Comparison of ENCODE assay signal across 24 cellular contexts in the genomic region with DNA sequence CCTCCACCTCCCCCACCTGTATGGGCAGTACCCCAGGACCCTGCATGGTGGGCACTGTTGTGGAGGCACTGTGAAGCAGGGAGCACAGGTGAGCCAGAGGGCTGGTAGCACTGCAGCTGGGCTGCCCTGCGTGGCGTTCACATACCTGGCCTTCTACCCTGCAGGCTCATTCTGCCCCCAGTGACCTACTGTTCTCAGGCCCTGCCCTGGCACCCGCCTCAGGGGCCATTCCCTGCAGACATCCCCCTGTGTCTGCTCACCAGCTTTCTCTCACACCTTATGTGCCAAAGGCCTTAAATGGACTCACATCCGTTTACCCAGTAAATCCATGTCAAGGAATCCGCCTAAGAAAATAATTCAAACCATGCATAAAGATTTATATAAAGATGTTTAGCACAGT.
A peak's percentile ranks its signal among the peaks of the same experiment; 100 is the strongest.
DNase-seq lines count a peak whose midpoint lies in the region; FAIRE-seq and TF ChIP-seq lines count a peak whose summit lies in the region.
"Had no signal": no experiment of that assay in that cellular context is flagged by ENCODE, and none has a peak within 500 bp of the region (broad histone marks: within the 10 kb centered on the region; RNA-seq: fewer than 3 reads in every experiment).

No MANE protein-coding gene starts in this region.

- H3K36me3 ChIP-seq in H1 (ENCODE audit: control insufficient read depth in 2 of 4, insufficient read depth in 4 of 4, low read length in 3 of 4) (peaks cover 0 to 4% (median 0%) of the 10 kb centered on the region in 4 experiments; a peak in 1 of 8 replicates), neuronal stem cell (replicated peaks in 1 of 2; ENCODE audit: control insufficient read depth in 2 of 2, insufficient read depth in 2 of 2, low read length in 2 of 2) (peaks cover 0 to 4% of the 10 kb centered on the region in 2 donors), thyroid gland (peaks cover 0 to 3% of the 10 kb centered on the region in 2 donors)
- H3K36me3 ChIP-seq: BE2C had no signal

- H3K23ac ChIP-seq in H1 (ENCODE audit: insufficient read length) (no peak overlapping the region), neuronal stem cell (ENCODE audit: low read depth, low read length, poor library complexity) (no peak overlapping the region)

- no peaks in the 10 kb centered on the region for H3K27me3 ChIP-seq in H1 (replicated peaks in 1 of 4; ENCODE audit: control insufficient read depth in 3 of 4, extremely low read depth in 1 of 4, insufficient read depth in 3 of 4, low read length in 3 of 4)
- no peaks in the 10 kb centered on the region for H3K27me3 ChIP-seq in neuronal stem cell (ENCODE audit: control insufficient read depth in 3 of 3, insufficient read depth in 3 of 3, low read depth in 1 of 3, low read length in 3 of 3)
- no peaks in the 10 kb centered on the region for H3K27me3 ChIP-seq in thyroid gland
- H3K27me3 ChIP-seq: BE2C, BLaER1 had no signal

- no peak overlapping the region for H4K91ac ChIP-seq in H1 (replicated peaks; ENCODE audit: insufficient read length, low read length)
- H4K91ac ChIP-seq in neuronal stem cell (ENCODE audit: low read depth, low read length, poor library complexity) = no peak overlapping the region

- no peak for TF ChIP-seq EP300 in H1 (IDR thresholded peaks at IDR 0.05; ENCODE audit: borderline replicate concordance in 1 of 2, low read depth in 2 of 2, low read length in 2 of 2)

- POLR2A ChIA-PET in H1 (lab: Charles Lee; ENCODE audit: partially characterized antibody) = interaction anchor here (0.9 kb wide), 1 partner anchor 302 kb away, joined by 3 read pairs; no protein-coding TSS in a partner anchor

- H2BK20ac ChIP-seq in H1 (ENCODE audit: low read length) = no peak overlapping the region

- H3K4ac ChIP-seq in H1 (replicated peaks; ENCODE audit: insufficient read length, low read depth, low read length) = no peak overlapping the region
- H3K4ac ChIP-seq in neuronal stem cell (ENCODE audit: low read length) = no peak overlapping the region

- H2BK120ac ChIP-seq in H1 (replicated peaks; ENCODE audit: low read depth, low read length) (no peak overlapping the region), neuronal stem cell (ENCODE audit: low read depth, low read length) (no peak overlapping the region)

- H2AFZ ChIP-seq in H1 (ENCODE audit: low read length) (no peak overlapping the region), neuronal stem cell (ENCODE audit: low read length) (no peak overlapping the region)

- H4K20me1 ChIP-seq in H1 (replicated peaks in 1 of 2; ENCODE audit: control insufficient read depth in 1 of 2, insufficient read depth in 2 of 2, low read length in 2 of 2) = peaks cover 0 to 1% of the 10 kb centered on the region in 2 experiments
- H4K20me1 ChIP-seq: BLaER1 had no signal

- no peak for TF ChIP-seq POLR2A in H1 (IDR thresholded peaks at IDR 0.05; ENCODE audit: control extremely low read depth in 1 of 2, low read depth in 2 of 2, low read length in 2 of 2)
- TF ChIP-seq POLR2A in thyroid gland (IDR thresholded peaks at IDR 0.05) = no peak

- H3K79me1 ChIP-seq in H1 (ENCODE audit: low read depth, low read length) (no peaks in the 10 kb centered on the region), neuronal stem cell (ENCODE audit: low read depth, low read length) (no peaks in the 10 kb centered on the region)

- no peak overlapping the region for H3K4me2 ChIP-seq in H1 (ENCODE audit: insufficient read depth in 1 of 2, low read depth in 2 of 2, low read length in 2 of 2)
- no peak overlapping the region for H3K4me2 ChIP-seq in neuronal stem cell (ENCODE audit: insufficient read depth, low read length, poor library complexity, severe bottlenecking)
- H3K4me2 ChIP-seq: BLaER1 had no signal

- H2BK5ac ChIP-seq in H1 (ENCODE audit: low read depth, low read length) = no peak overlapping the region
- no peak overlapping the region for H2BK5ac ChIP-seq in neuronal stem cell (ENCODE audit: low read length)

- H3K9me3 ChIP-seq in H1 (ENCODE audit: insufficient read depth in 2 of 2, low read depth in 1 of 2, low read length in 1 of 2) = no peaks in the 10 kb centered on the region
- H3K9me3 ChIP-seq in neuronal stem cell (replicated peaks in 1 of 2; ENCODE audit: control insufficient read depth in 2 of 2, insufficient read depth in 1 of 2, low read depth in 1 of 2, low read length in 2 of 2) = no peaks in the 10 kb centered on the region
- no peaks in the 10 kb centered on the region for H3K9me3 ChIP-seq in thyroid gland
- H3K9me3 ChIP-seq: BE2C, BLaER1 had no signal

- no peak overlapping the region for H2AK5ac ChIP-seq in H1 (ENCODE audit: low read depth, low read length)
- peak overlapping the region; percentile 93 for H2AK5ac ChIP-seq in neuronal stem cell (ENCODE audit: low read depth, low read length)

- no peak overlapping the region for H3K9ac ChIP-seq in H1 (replicated peaks in 1 of 4; ENCODE audit: extremely low read depth in 1 of 4, low read depth in 3 of 4, low read length in 3 of 4)
- H3K9ac ChIP-seq in neuronal stem cell (ENCODE audit: low read depth, low read length, poor library complexity) = no peak overlapping the region
- H3K9ac ChIP-seq: BLaER1 had no signal

- intact Hi-C loops in thyroid gland (cut with DNase I) = no loop called here

- no peak overlapping the region for H3K27ac ChIP-seq in H1 (ENCODE audit: low read depth, low read length)
- H3K27ac ChIP-seq in neuronal stem cell (replicated peaks; ENCODE audit: low read length) = no peak overlapping the region
- H3K27ac ChIP-seq in thyroid gland = peak overlapping the region in 2 of 3 donors; percentile 32 to 47
- H3K27ac ChIP-seq: BLaER1 had no signal

- no peak overlapping the region for H2BK12ac ChIP-seq in H1 (ENCODE audit: low read depth, low read length)
- H2BK12ac ChIP-seq in neuronal stem cell (ENCODE audit: low read length) = no peak overlapping the region

- H3K56ac ChIP-seq in H1 (replicated peaks; ENCODE audit: insufficient read length, low read depth, low read length) = no peak overlapping the region

- DNase-seq in H1 (ENCODE audit: low read depth in 1 of 2, low spot score in 2 of 2) = no peak
- no peak for DNase-seq in neuronal stem cell (ENCODE audit: low spot score)
- no peak for DNase-seq in thyroid gland
- no peak for DNase-seq in GM10266 (ENCODE audit: extremely low spot score)
- DNase-seq in NCI-H146 (lab: John Stamatoyannopoulos, UW) = no peak
- DNase-seq: 8988T; ACHN; BE2C; C1 segment of cervical spinal cord; CD4-positive, alpha-beta memory T cell; CD4-positive, CD25-positive, alpha-beta regulatory T cell; CD8-positive, alpha-beta memory T cell; COR-L47; DMS 273 treated with DMSO at 0.1 percent for 48 hours; DMS153; DMS53; DMS79; DND-41; EL; GDM1 had no signal

- FAIRE-seq in H1 (lab: Jason Lieb, UNC) = no peak
- FAIRE-seq: A204.1, GM12891, GM19239 had no signal

- TF ChIP-seq RAD21 in H1 (IDR thresholded peaks at IDR 0.05 in 1 of 2, conservative IDR thresholded peaks at IDR 0.05 in 1 of 2; ENCODE audit: low read depth in 2 of 2, low read length in 2 of 2) = no peak

- no peaks in the 10 kb centered on the region for H3K79me2 ChIP-seq in H1 (ENCODE audit: control insufficient read depth in 1 of 2, insufficient read depth in 2 of 2, low read length in 2 of 2)

- H4K5ac ChIP-seq in H1 (ENCODE audit: insufficient read length, low read depth, low read length) = no peak overlapping the region

- 0 out of 2 replicates have a peak overlapping the region, but pooled peaks have one; percentile 33 for H2BK15ac ChIP-seq in H1 (ENCODE audit: low read length)
- H2BK15ac ChIP-seq in neuronal stem cell (ENCODE audit: low read length) = no peak overlapping the region

- H3K18ac ChIP-seq in H1 (ENCODE audit: extremely low read depth, low read length) (no peak overlapping the region), neuronal stem cell (ENCODE audit: low read length) (peak overlapping the region; percentile 79)

- TF ChIP-seq CTCF in H1 (IDR thresholded peaks at IDR 0.05; ENCODE audit: control extremely low read depth in 1 of 3, insufficient read depth in 1 of 3, low read depth in 1 of 3, low read length in 3 of 3) (no peak), thyroid gland (IDR thresholded peaks at IDR 0.05) (no peak), GM10266 (IDR thresholded peaks at IDR 0.05; ENCODE audit: control insufficient read depth, insufficient read depth, low read depth, missing control alignments) (no peak)

- H3K4me1 ChIP-seq in H1 (replicated peaks in 1 of 4; ENCODE audit: control insufficient read depth in 3 of 4, insufficient read depth in 4 of 4, low read length in 3 of 4) (peaks cover 3 to 13% (median 5%) of the 10 kb centered on the region in 4 experiments), neuronal stem cell (ENCODE audit: control insufficient read depth in 2 of 2, insufficient read depth in 1 of 2, low read depth in 1 of 2, low read length in 2 of 2) (peaks cover 23 to 26% of the 10 kb centered on the region in 2 donors), thyroid gland (peaks cover 26 to 36% of the 10 kb centered on the region in 2 donors)

- no peak overlapping the region for H3K14ac ChIP-seq in H1 (ENCODE audit: insufficient read length)
- H3K14ac ChIP-seq in neuronal stem cell (ENCODE audit: low read length) = peak overlapping the region; percentile 59

- H3K23me2 ChIP-seq in H1 (ENCODE audit: low read depth, low read length) = no peaks in the 10 kb centered on the region

- CTCF ChIA-PET in H1 (lab: Charles Lee; ENCODE audit: partially characterized antibody) = interaction anchor here (0.6 to 1.1 kb wide), 5 partner anchors 10 to 1878 kb away, joined by 3 read pairs; no protein-coding TSS in a partner anchor

- H4K8ac ChIP-seq in H1 (ENCODE audit: extremely low read depth, insufficient read depth, low read length) (peak overlapping the region; percentile 12; the same call in 1 of the 2 replicates), neuronal stem cell (ENCODE audit: low read depth, low read length) (no peak overlapping the region)

- no peak overlapping the region for H3K4me3 ChIP-seq in H1 (ENCODE audit: extremely low read depth in 1 of 4, insufficient read depth in 2 of 4, low read depth in 3 of 4, low read length in 4 of 4)
- no peak overlapping the region for H3K4me3 ChIP-seq in neuronal stem cell (ENCODE audit: low read length in 2 of 2)
- H3K4me3 ChIP-seq in thyroid gland (replicated peaks in 1 of 3) = no peak overlapping the region
- H3K4me3 ChIP-seq: BLaER1 had no signal

- 86% methylated on average over 5 of the region's 5 CpGs; no CpG with 5 or more reads in 1 of the 2 experiments for WGBS in H1 (ENCODE audit: extremely low coverage in 1 of 2, insufficient coverage in 1 of 2, insufficient read length in 1 of 2, insufficient replicate concordance in 2 of 2, low coverage in 1 of 2, low lambda C conversion rate in 2 of 2, missing lambda C conversion rate in 1 of 2), 2 experiments
- WGBS in neuronal stem cell (ENCODE audit: extremely low coverage in 2 of 2, insufficient read length in 2 of 2, insufficient replicate concordance in 1 of 2), 2 donors = no CpG with 5 or more reads among the region's 5 CpGs
- WGBS in thyroid gland, 2 donors = 94 to 95% methylated on average over 2 to 3 of the region's 5 CpGs

TF ChIP-seq in H1, 55 proteins besides CTCF, POLR2A, EP300 and RAD21 (continues in another document):
- no peak for TF ChIP-seq TBP (IDR thresholded peaks at IDR 0.05; ENCODE audit: low read depth, low read length)

Comparison
In these comparisons a context has a peak if more than half of its experiments do, and no peak if none do; other contexts are left out.
1. H3K27ac ChIP-seq: peak in thyroid gland (2 of 3); none in H1 (single experiment) and neuronal stem cell (single experiment).